In the genomic region with DNA sequence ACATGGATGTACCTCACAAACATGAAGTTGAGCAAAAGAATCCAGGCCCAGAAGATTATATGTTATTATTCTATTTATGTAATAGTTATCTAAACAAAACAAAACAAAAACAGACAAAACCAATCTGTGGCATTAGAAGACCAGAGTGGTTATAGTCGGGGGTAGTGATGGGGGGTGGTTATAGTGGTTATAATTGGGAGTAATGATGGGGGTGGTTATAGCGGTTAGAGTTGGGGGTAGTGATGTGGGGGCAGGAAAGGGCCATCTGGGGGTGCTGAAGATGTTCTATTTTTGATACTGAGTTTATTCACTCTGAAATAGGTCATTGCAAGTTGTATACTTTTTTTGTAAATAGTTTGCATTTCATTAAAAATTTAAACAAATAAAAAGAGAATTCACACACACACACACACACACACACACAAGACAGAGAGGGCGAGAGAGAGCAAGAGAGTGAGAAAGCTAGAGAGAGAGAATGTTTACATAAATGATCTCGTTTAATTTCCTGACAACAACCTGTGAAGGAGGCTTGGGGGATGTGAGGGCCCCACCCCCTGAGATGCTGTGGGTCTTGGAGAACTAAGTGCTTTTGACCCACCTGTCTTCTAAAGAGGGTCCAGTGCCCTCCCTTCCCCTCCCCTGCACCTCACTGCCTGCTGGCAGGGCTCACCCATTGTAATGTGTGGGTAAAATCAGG, we compare ENCODE assay signal across 22 cellular contexts. TPM values are rescaled to one million over a fixed set of nuclear protein-coding genes. Genes with fewer than 3 reads are reported as not detected.
A peak's percentile ranks its signal among the peaks of the same experiment; 100 is the strongest.
DNase-seq lines count a peak whose midpoint lies in the region; ATAC-seq and TF ChIP-seq lines count a peak whose summit lies in the region.
"Had no signal": no experiment of that assay in that cellular context is flagged by ENCODE, and none has a peak within 500 bp of the region (broad histone marks: within the 10 kb centered on the region; RNA-seq: fewer than 3 reads in every experiment).

No MANE protein-coding gene starts in this region.

- H2AFZ ChIP-seq in IMR-90 (replicated peaks; ENCODE audit: low read length, poor library complexity), result no peak overlapping the region
- H2AFZ ChIP-seq in osteoblast (ENCODE audit: low read length), result no peak overlapping the region
- H2AFZ ChIP-seq in smooth muscle cell (ENCODE audit: low read depth), result no peak overlapping the region

- no CpG with 5 or more reads among the region's 4 CpGs for WGBS in IMR-90 (ENCODE audit: extremely low coverage in 2 of 2, insufficient read length in 1 of 2), 2 experiments
- WGBS in endodermal cell (ENCODE audit: insufficient coverage in 1 of 2, insufficient read length in 1 of 2), 2 experiments, result 80% methylated on average over 3 of the region's 4 CpGs; no CpG with 5 or more reads in 1 of the 2 experiments
- WGBS in smooth muscle cell (ENCODE audit: low lambda C conversion rate), result 66% methylated on average over 4 of the region's 4 CpGs

- no TSS peak for BruUV-seq in IMR-90 (replicated peaks; lab: Mats Ljungman, UMichigan)

- no peaks in the 10 kb centered on the region for H3F3A ChIP-seq in smooth muscle cell (ENCODE audit: low read depth)

- H3K27me3 ChIP-seq in IMR-90 (ENCODE audit: control insufficient read depth, insufficient read depth, low read length) (peaks cover 4% of the 10 kb centered on the region; the same call in 1 of the 2 replicates), endodermal cell (ENCODE audit: control insufficient read depth, insufficient read depth, low read length, poor library complexity, severe bottlenecking) (peaks cover 67% of the 10 kb centered on the region), osteoblast (ENCODE audit: insufficient read depth, low read length) (no peaks in the 10 kb centered on the region), smooth muscle cell (ENCODE audit: low read depth) (no peaks in the 10 kb centered on the region)
- H3K27me3 ChIP-seq: SJSA1 had no signal

- CTCF ChIA-PET in IMR-90 (lab: Yijun Ruan, JAX), result interaction anchor here (0.6 kb wide), 1 partner anchor 711 kb away, joined by 4 read pairs; no protein-coding TSS in a partner anchor

- no peak overlapping the region for H2AK5ac ChIP-seq in IMR-90 (ENCODE audit: low read depth, low read length)

- H4K5ac ChIP-seq in IMR-90 (ENCODE audit: low read depth, low read length), result no peak overlapping the region

- intact Hi-C loops in IMR-90 (cut with micrococcal nuclease), result no loop called here

- no peak overlapping the region for H2BK15ac ChIP-seq in IMR-90 (ENCODE audit: low read depth, low read length)

- H3K18ac ChIP-seq in IMR-90 (ENCODE audit: low read depth, low read length), result no peak overlapping the region

- no peak overlapping the region for H3K4ac ChIP-seq in IMR-90 (ENCODE audit: low read depth, low read length)

- H3K9ac ChIP-seq in IMR-90 (ENCODE audit: low read depth, low read length), result no peak overlapping the region
- H3K9ac ChIP-seq in endodermal cell (ENCODE audit: extremely low read depth, low read length, poor library complexity, severe bottlenecking), result no peak overlapping the region
- no peak overlapping the region for H3K9ac ChIP-seq in smooth muscle cell (ENCODE audit: low read depth)

- peak overlapping the region; percentile 15 for H2AK9ac ChIP-seq in IMR-90 (replicated peaks; ENCODE audit: low read depth, low read length, poor library complexity)

- H3K4me1 Mint-ChIP-seq in endodermal cell, result peaks cover 18% of the 10 kb centered on the region

- H3K36me3 ChIP-seq in IMR-90 (ENCODE audit: control insufficient read depth, insufficient read depth, low read length) (no peaks in the 10 kb centered on the region), endodermal cell (ENCODE audit: control insufficient read depth, insufficient read depth, low read length) (no peaks in the 10 kb centered on the region), osteoblast (ENCODE audit: insufficient read depth, low read length) (no peaks in the 10 kb centered on the region), smooth muscle cell (ENCODE audit: low read depth) (no peaks in the 10 kb centered on the region)
- H3K36me3 ChIP-seq: SJSA1 had no signal

- TF ChIP-seq POLR2A in IMR-90 (IDR thresholded peaks at IDR 0.05; ENCODE audit: low read depth, low read length), result no peak

- H3K79me2 ChIP-seq in osteoblast (ENCODE audit: insufficient read depth, low read length), result no peaks in the 10 kb centered on the region
- H3K79me2 ChIP-seq in smooth muscle cell (ENCODE audit: low read depth), result no peaks in the 10 kb centered on the region

- ATAC-seq in IMR-90 (ENCODE audit: low read depth), result no peak
- ATAC-seq: CD8-positive, alpha-beta T cell had no signal

- no peaks in the 10 kb centered on the region for H3K4me1 ChIP-seq in IMR-90 (ENCODE audit: control insufficient read depth, insufficient read depth, low read length)
- H3K4me1 ChIP-seq in endodermal cell (ENCODE audit: control insufficient read depth, insufficient read depth, low read length), result no peaks in the 10 kb centered on the region
- no peaks in the 10 kb centered on the region for H3K4me1 ChIP-seq in osteoblast (ENCODE audit: insufficient read depth, low read length)
- no peaks in the 10 kb centered on the region for H3K4me1 ChIP-seq in smooth muscle cell (ENCODE audit: low read depth)
- H3K4me1 ChIP-seq: SJSA1 had no signal

- no peak overlapping the region for H3K4me2 ChIP-seq in IMR-90 (ENCODE audit: low read depth, low read length)
- no peak overlapping the region for H3K4me2 ChIP-seq in osteoblast (ENCODE audit: insufficient read depth, low read length)
- no peak overlapping the region for H3K4me2 ChIP-seq in smooth muscle cell

- no peak overlapping the region for H3K56ac ChIP-seq in IMR-90 (ENCODE audit: extremely low read depth, insufficient read depth, low read length)

- no peak overlapping the region for H3K4me3 Mint-ChIP-seq in endodermal cell
- H3K4me3 Mint-ChIP-seq: CD8-positive, alpha-beta T cell had no signal

- H3K4me3 ChIP-seq in IMR-90 (ENCODE audit: insufficient read depth, low read depth, low read length), result no peak overlapping the region
- no peak overlapping the region for H3K4me3 ChIP-seq in endodermal cell (ENCODE audit: low read length)
- H3K4me3 ChIP-seq in osteoblast (ENCODE audit: insufficient read depth, low read length), result no peak overlapping the region
- H3K4me3 ChIP-seq in smooth muscle cell, result no peak overlapping the region
- H3K4me3 ChIP-seq: SJSA1 had no signal

- POLR2A ChIA-PET in IMR-90 (lab: Charles Lee; ENCODE audit: unreplicated experiment), result no interaction called here

- H4K20me1 ChIP-seq in IMR-90 (ENCODE audit: insufficient read depth, low read length) (no peaks in the 10 kb centered on the region), osteoblast (ENCODE audit: insufficient read depth, low read length) (no peaks in the 10 kb centered on the region), smooth muscle cell (ENCODE audit: low read depth) (no peaks in the 10 kb centered on the region)

- H3K79me1 ChIP-seq in IMR-90 (ENCODE audit: low read depth in 1 of 2, low read length in 2 of 2), result no peaks in the 10 kb centered on the region

- no peaks in the 10 kb centered on the region for H3K36me3 Mint-ChIP-seq in endodermal cell (ENCODE audit: low read depth)
- H3K36me3 Mint-ChIP-seq: CD8-positive, alpha-beta T cell had no signal

- no peak overlapping the region for H3K27ac ChIP-seq in IMR-90 (ENCODE audit: insufficient read depth, low read length)
- no peak overlapping the region for H3K27ac ChIP-seq in endodermal cell (ENCODE audit: low read depth, low read length)
- H3K27ac ChIP-seq in osteoblast (ENCODE audit: low read depth, low read length), result no peak overlapping the region
- no peak overlapping the region for H3K27ac ChIP-seq in smooth muscle cell (ENCODE audit: low read depth)
- H3K27ac ChIP-seq: SJSA1 had no signal

- TF ChIP-seq CTCF in IMR-90 (conservative IDR thresholded peaks at IDR 0.05; ENCODE audit: low read depth, low read length) (no peak), endodermal cell (conservative IDR thresholded peaks at IDR 0.05) (no peak), osteoblast (IDR thresholded peaks at IDR 0.05; ENCODE audit: extremely low read depth, low read depth, low read length) (no peak), smooth muscle cell (IDR thresholded peaks at IDR 0.05; ENCODE audit: borderline replicate concordance, insufficient read depth, poor library complexity, severe bottlenecking) (no peak)

- H2BK20ac ChIP-seq in IMR-90 (ENCODE audit: low read depth, low read length), result no peak overlapping the region

- no peak overlapping the region for H3K27ac Mint-ChIP-seq in endodermal cell
- H3K27ac Mint-ChIP-seq: CD8-positive, alpha-beta T cell had no signal

- no peak overlapping the region for H4K91ac ChIP-seq in IMR-90 (ENCODE audit: insufficient read depth, low read depth, low read length)

- H3K23ac ChIP-seq in IMR-90 (ENCODE audit: low read depth, low read length), result no peak overlapping the region

- no peak overlapping the region for H2BK120ac ChIP-seq in IMR-90 (ENCODE audit: low read depth, low read length)

- H3K9me1 ChIP-seq in IMR-90 (ENCODE audit: insufficient read depth, low read length), result no peaks in the 10 kb centered on the region

- no peak overlapping the region for H4K8ac ChIP-seq in IMR-90 (ENCODE audit: low read depth in 2 of 2, low read length in 2 of 2)

- in situ Hi-C loops in IMR-90 (cut with MboI; ENCODE audit: low sequenced_read_pairs), result no loop called here

- H3K14ac ChIP-seq in IMR-90 (replicated peaks; ENCODE audit: low read depth, low read length), result no peak overlapping the region

- no peak overlapping the region for H2BK5ac ChIP-seq in IMR-90 (ENCODE audit: low read depth, low read length, poor library complexity, severe bottlenecking)

- peaks cover 51% of the 10 kb centered on the region for H3K27me3 Mint-ChIP-seq in endodermal cell (ENCODE audit: insufficient read depth)

- H3K9me3 ChIP-seq in IMR-90 (ENCODE audit: control insufficient read depth, insufficient read depth, low read length) (no peaks in the 10 kb centered on the region), endodermal cell (ENCODE audit: control insufficient read depth, low read length) (no peaks in the 10 kb centered on the region), osteoblast (ENCODE audit: low read depth, low read length) (no peaks in the 10 kb centered on the region), smooth muscle cell (replicated peaks; ENCODE audit: low read depth) (no peaks in the 10 kb centered on the region)
- H3K9me3 ChIP-seq: SJSA1 had no signal

- dilution Hi-C loops in IMR-90 (cut with HindIII; ENCODE audit: low sequenced_read_pairs, unreplicated experiment), result no loop called here

- peak; percentile 23 for DNase-seq in NCI-H82 (lab: John Stamatoyannopoulos, UW)
- no peak for DNase-seq in NCI-H82 treated with DMSO at 0.1 percent for 48 hours (lab: John Stamatoyannopoulos, UW; ENCODE audit: unreplicated experiment)
- no peak for DNase-seq in IMR-90
- DNase-seq in endodermal cell, result peak; percentile 65
- DNase-seq in osteoblast (ENCODE audit: insufficient read length, low spot score, missing footprints), result peak; percentile 23
- DNase-seq in NCI-H345 (lab: John Stamatoyannopoulos, UW), result no peak
- DNase-seq in NCI-H128 (lab: John Stamatoyannopoulos, UW; ENCODE audit: unreplicated experiment), result no peak
- no peak for DNase-seq in smooth muscle cell (lab: John Stamatoyannopoulos, UW; ENCODE audit: unreplicated experiment)
- DNase-seq: C1 segment of cervical spinal cord; CD8-positive, alpha-beta T cell; KG1; MM.1S; NCI-H1694; NCI-H2029 treated with DMSO at 0.1 percent for 48 hours; NCI-H2171; NCI-H446; NCI-H524 treated with DMSO at 0.1 percent for 48 hours; NCI-H774; Right ventricle myocardium superior; RPMI8226 had no signal

- peaks cover 2% of the 10 kb centered on the region for H3K9me3 Mint-ChIP-seq in endodermal cell
- H3K9me3 Mint-ChIP-seq: CD8-positive, alpha-beta T cell had no signal

- TF ChIP-seq RAD21 in IMR-90 (IDR thresholded peaks at IDR 0.05; ENCODE audit: low read length), result no peak

RNA-seq across cellular contexts. Expression of gene RHOU, which starts 37.4 kb away (rescaled TPM):
- total RNA-seq in IMR-90 (2012; rRNA removed) (0.72 and 0.83 TPM in 2 replicates), endodermal cell (10 to 100 TPM in 1 of 2 donors, 1 to 10 TPM in 1; 9.0 to 12.0 TPM), osteoblast (under 0.01 and 0.72 TPM in 2 replicates), smooth muscle cell (50.6 and 65.0 TPM in 2 replicates)
- polyA plus RNA-seq in IMR-90 (2012; rRNA removed) (0.27 and 0.44 TPM in 2 replicates), smooth muscle cell (25.8 and 29.8 TPM in 2 replicates)
- 0.15 and 0.20 TPM in 2 replicates for polyA plus RNA-seq in IMR-90 (2012; cell fraction: cytosol; rRNA removed)
- polyA plus RNA-seq in IMR-90 (2012; cell fraction: nucleus; rRNA removed; ENCODE audit: low replicate concordance), result 0.09 and 0.45 TPM in 2 replicates
- polyA plus RNA-seq in endodermal cell (2013, experiment 1 of 2), result 26.4 TPM
- polyA plus RNA-seq in endodermal cell (2013, experiment 2 of 2), result 24.9 TPM
- total RNA-seq: HT1080 had no signal

Comparison
In these comparisons a context has a peak if more than half of its experiments do, and no peak if none do; other contexts are left out.
1. DNase-seq: peak in NCI-H82 (single experiment), endodermal cell (single experiment) and osteoblast (single experiment); none in NCI-H82 treated with DMSO at 0.1 percent for 48 hours (single experiment), IMR-90 (single experiment), NCI-H345 (single experiment), NCI-H128 (single experiment) and smooth muscle cell (single experiment).